8 cellular contexts compared by ENCODE assay signal in the genomic region with DNA sequence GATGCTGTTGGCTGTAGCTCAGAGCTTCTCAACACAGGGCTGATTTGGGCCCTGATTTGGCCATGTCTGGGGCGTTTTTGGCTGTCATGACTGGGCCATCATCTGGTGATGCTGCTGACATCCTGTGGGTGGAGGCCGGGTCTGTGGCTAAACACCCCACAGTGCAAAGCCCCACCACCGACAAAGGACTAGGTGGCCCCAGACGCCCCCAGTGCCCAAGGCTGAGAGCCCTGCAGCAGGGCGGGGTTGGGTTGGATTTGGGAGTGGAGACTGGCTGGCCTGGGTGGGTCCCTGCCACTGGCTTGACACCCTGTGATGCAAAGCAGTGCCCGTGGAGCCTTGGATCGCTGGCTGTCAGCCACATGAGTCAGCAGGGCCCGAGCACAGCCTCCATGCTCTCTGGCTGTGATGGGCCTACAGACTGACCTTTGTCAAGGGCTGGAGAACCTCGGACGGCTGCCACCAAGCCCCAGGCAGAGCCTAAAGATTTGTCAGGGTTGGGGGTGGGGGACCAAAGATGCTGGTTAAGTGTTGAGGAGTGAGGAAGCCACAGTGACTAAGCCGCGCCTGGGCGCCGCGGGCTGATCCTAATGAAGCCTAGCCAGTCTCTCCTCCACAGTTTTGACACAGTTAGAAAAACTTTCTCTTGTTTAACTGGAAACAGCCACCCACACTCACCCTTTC. TPM values are rescaled to one million over a fixed set of nuclear protein-coding genes. Genes with fewer than 3 reads are reported as not detected.
DNase-seq lines count a peak whose midpoint lies in the region; ATAC-seq and TF ChIP-seq lines count a peak whose summit lies in the region.
"Had no signal": no experiment of that assay in that cellular context is flagged by ENCODE, and none has a peak within 500 bp of the region (broad histone marks: within the 10 kb centered on the region; RNA-seq: fewer than 3 reads in every experiment).

No MANE protein-coding gene starts in this region.

- no peak overlapping the region for H3K4me3 ChIP-seq in epithelial cell of proximal tubule (ENCODE audit: low read depth, low read length)

- TF ChIP-seq CTCF in epithelial cell of proximal tubule (conservative IDR thresholded peaks at IDR 0.05; ENCODE audit: low read depth, low read length) = no peak

- DNase-seq in LoVo (ENCODE audit: low spot score) (peak; percentile 45), epithelial cell of proximal tubule (ENCODE audit: low read depth) (peak; percentile 54), mesenteric fat pad (ENCODE audit: low spot score) (peak; percentile 94), ureter (ENCODE audit: low spot score) (peak; percentile 68), SIG-M5 (lab: John Stamatoyannopoulos, UW) (no peak)
- DNase-seq: NCI-H187 had no signal

- no peak for ATAC-seq in GM21737 (IDR thresholded peaks at IDR 0.05; ENCODE audit: unreplicated experiment)
- no peak for ATAC-seq in GM21381 (IDR thresholded peaks at IDR 0.05; ENCODE audit: unreplicated experiment)

RNA-seq across cellular contexts. Expression of gene CYTL1, which starts 28.3 kb away (rescaled TPM):
- 8.1 and 13.1 TPM in 2 replicates for total RNA-seq in epithelial cell of proximal tubule
- total RNA-seq in mesenteric fat pad = 1.4 TPM
- total RNA-seq in ureter = 3.0 TPM
